Comparison of ENCODE assay signal across 10 cellular contexts in genomic region chr16:85935391-85935956, GRCh38. TPM values are rescaled to one million over a fixed set of nuclear protein-coding genes. Genes with fewer than 3 reads are reported as not detected.
DNase-seq lines count a peak whose midpoint lies in the region; ATAC-seq and TF ChIP-seq lines count a peak whose summit lies in the region.
"Had no signal": no experiment of that assay in that cellular context is flagged by ENCODE, and none has a peak within 500 bp of the region (broad histone marks: within the 10 kb centered on the region; RNA-seq: fewer than 3 reads in every experiment).

No MANE protein-coding gene starts in this region.

- H3K27ac Mint-ChIP-seq in activated CD8-positive, alpha-beta memory T cell treated with anti-CD3 and anti-CD28 coated beads, Interleukin-2, amount 10 ng/mL, durations not matched to agents 7 days and 5 days = peak overlapping the region; percentile 91
- H3K27ac Mint-ChIP-seq in activated CD8-positive, alpha-beta T cell treated with anti-CD3 and anti-CD28 coated beads, Interleukin-2, amount 10 ng/mL, durations not matched to agents 7 days and 5 days = peak overlapping the region; percentile 98
- H3K27ac Mint-ChIP-seq in stimulated activated naive CD8-positive, alpha-beta T cell treated with anti-CD3 and anti-CD28 coated beads, Interleukin-15, amount 100 ng/mL, for 72 hours = peak overlapping the region; percentile 93 to 98

- ATAC-seq in activated CD8-positive, alpha-beta memory T cell treated with anti-CD3 and anti-CD28 coated beads, Interleukin-2, amount 10 ng/mL, durations not matched to agents 7 days and 5 days = no peak
- ATAC-seq in HG02981 (IDR thresholded peaks at IDR 0.05; ENCODE audit: unreplicated experiment) = peak; percentile 19
- peak; percentile 3 for ATAC-seq in activated CD8-positive, alpha-beta T cell treated with anti-CD3 and anti-CD28 coated beads, Interleukin-2, amount 10 ng/mL, durations not matched to agents 7 days and 5 days
- ATAC-seq in stimulated activated naive CD8-positive, alpha-beta T cell treated with anti-CD3 and anti-CD28 coated beads, Interleukin-15, amount 100 ng/mL, for 72 hours = no peak

- peaks cover 32% of the 10 kb centered on the region for H3K4me1 Mint-ChIP-seq in activated CD8-positive, alpha-beta memory T cell treated with anti-CD3 and anti-CD28 coated beads, Interleukin-2, amount 10 ng/mL, durations not matched to agents 7 days and 5 days
- H3K4me1 Mint-ChIP-seq in activated CD8-positive, alpha-beta T cell treated with anti-CD3 and anti-CD28 coated beads, Interleukin-2, amount 10 ng/mL, durations not matched to agents 7 days and 5 days (ENCODE audit: low read depth) = peaks cover 45% of the 10 kb centered on the region
- H3K4me1 Mint-ChIP-seq in stimulated activated naive CD8-positive, alpha-beta T cell treated with anti-CD3 and anti-CD28 coated beads, Interleukin-15, amount 100 ng/mL, for 72 hours = peaks cover 79% of the 10 kb centered on the region

- no peaks in the 10 kb centered on the region for H3K4me1 ChIP-seq in vagina

- intact Hi-C loops in vagina (cut with DNase I) (no loop called here), head of caudate nucleus (cut with DNase I) (no loop called here)

- H3K27me3 Mint-ChIP-seq in activated CD8-positive, alpha-beta memory T cell treated with anti-CD3 and anti-CD28 coated beads, Interleukin-2, amount 10 ng/mL, durations not matched to agents 7 days and 5 days = peaks cover 42% of the 10 kb centered on the region
- no peaks in the 10 kb centered on the region for H3K27me3 Mint-ChIP-seq in activated CD8-positive, alpha-beta T cell treated with anti-CD3 and anti-CD28 coated beads, Interleukin-2, amount 10 ng/mL, durations not matched to agents 7 days and 5 days (ENCODE audit: low read depth)
- H3K27me3 Mint-ChIP-seq in stimulated activated naive CD8-positive, alpha-beta T cell treated with anti-CD3 and anti-CD28 coated beads, Interleukin-15, amount 100 ng/mL, for 72 hours = no peaks in the 10 kb centered on the region

- H3K4me3 ChIP-seq in vagina = no peak overlapping the region

- H3K36me3 ChIP-seq in vagina = no peaks in the 10 kb centered on the region

- no peak overlapping the region for H3K27ac ChIP-seq in vagina

- H3K36me3 Mint-ChIP-seq in activated CD8-positive, alpha-beta memory T cell treated with anti-CD3 and anti-CD28 coated beads, Interleukin-2, amount 10 ng/mL, durations not matched to agents 7 days and 5 days = no peaks in the 10 kb centered on the region
- H3K36me3 Mint-ChIP-seq in activated CD8-positive, alpha-beta T cell treated with anti-CD3 and anti-CD28 coated beads, Interleukin-2, amount 10 ng/mL, durations not matched to agents 7 days and 5 days (ENCODE audit: low read depth) = peaks cover 5% of the 10 kb centered on the region

- TF ChIP-seq CTCF in vagina (IDR thresholded peaks at IDR 0.05) = no peak

- DNase-seq in activated CD8-positive, alpha-beta memory T cell treated with anti-CD3 and anti-CD28 coated beads, Interleukin-2, amount 10 ng/mL, durations not matched to agents 7 days and 5 days = no peak
- no peak for DNase-seq in activated CD8-positive, alpha-beta memory T cell treated with anti-CD3 and anti-CD28 coated beads, Interleukin-2, amount 50 U/mL, for 48 hours
- DNase-seq in activated CD8-positive, alpha-beta T cell treated with anti-CD3 and anti-CD28 coated beads, Interleukin-2, amount 10 ng/mL, durations not matched to agents 7 days and 5 days = no peak
- peak in 1 of 2 donors; percentile 21 for DNase-seq in stimulated activated naive CD8-positive, alpha-beta T cell treated with anti-CD3 and anti-CD28 coated beads, Interleukin-15, amount 100 ng/mL, for 72 hours
- DNase-seq in vagina (ENCODE audit: extremely low spot score in 2 of 2) = no peak
- no peak for DNase-seq in stimulated activated CD4-positive, alpha-beta T cell treated with anti-CD3 and anti-CD28 coated beads, Interleukin-4, amount 100 ng/mL, for 4 hours
- no peak for DNase-seq in head of caudate nucleus
- DNase-seq: NCI-H1930 had no signal

- CTCF ChIA-PET in activated CD8-positive, alpha-beta memory T cell treated with anti-CD3 and anti-CD28 coated beads, Interleukin-2, amount 10 ng/mL, durations not matched to agents 7 days and 5 days (lab: Charles Lee) = interaction anchor here (0.7 to 3.8 kb wide), 5 partner anchors 9 to 115 kb away, joined by 3 to 20 read pairs (median 3); partner anchors contain the start of gene IRF8
- CTCF ChIA-PET in activated CD8-positive, alpha-beta T cell treated with anti-CD3 and anti-CD28 coated beads, Interleukin-2, amount 10 ng/mL, durations not matched to agents 7 days and 5 days (lab: Charles Lee) = interaction anchor here (0.9 to 2.5 kb wide), 10 partner anchors 9 to 115 kb away, joined by 3 to 13 read pairs (median 5); no protein-coding TSS in a partner anchor

- no peak for TF ChIP-seq POLR2A in vagina (IDR thresholded peaks at IDR 0.05)

- H3K4me3 Mint-ChIP-seq in activated CD8-positive, alpha-beta memory T cell treated with anti-CD3 and anti-CD28 coated beads, Interleukin-2, amount 10 ng/mL, durations not matched to agents 7 days and 5 days = peak overlapping the region; percentile 57
- H3K4me3 Mint-ChIP-seq in activated CD8-positive, alpha-beta T cell treated with anti-CD3 and anti-CD28 coated beads, Interleukin-2, amount 10 ng/mL, durations not matched to agents 7 days and 5 days = peak overlapping the region; percentile 80
- peak overlapping the region; percentile 73 to 75 for H3K4me3 Mint-ChIP-seq in stimulated activated naive CD8-positive, alpha-beta T cell treated with anti-CD3 and anti-CD28 coated beads, Interleukin-15, amount 100 ng/mL, for 72 hours

- POLR2A ChIA-PET in activated CD8-positive, alpha-beta T cell treated with anti-CD3 and anti-CD28 coated beads, Interleukin-2, amount 10 ng/mL, durations not matched to agents 7 days and 5 days (lab: Charles Lee) = interaction anchor here (0.8 to 1.2 kb wide), 4 partner anchors 8 to 40 kb away, joined by 3 to 5 read pairs (median 3); no protein-coding TSS in a partner anchor

- H3K9me3 ChIP-seq in vagina = no peaks in the 10 kb centered on the region

- no peaks in the 10 kb centered on the region for H3K27me3 ChIP-seq in vagina

- H3K9me3 Mint-ChIP-seq in activated CD8-positive, alpha-beta memory T cell treated with anti-CD3 and anti-CD28 coated beads, Interleukin-2, amount 10 ng/mL, durations not matched to agents 7 days and 5 days (ENCODE audit: low read depth) = no peaks in the 10 kb centered on the region
- H3K9me3 Mint-ChIP-seq in activated CD8-positive, alpha-beta T cell treated with anti-CD3 and anti-CD28 coated beads, Interleukin-2, amount 10 ng/mL, durations not matched to agents 7 days and 5 days (ENCODE audit: insufficient read depth) = no peaks in the 10 kb centered on the region
- H3K9me3 Mint-ChIP-seq in stimulated activated naive CD8-positive, alpha-beta T cell treated with anti-CD3 and anti-CD28 coated beads, Interleukin-15, amount 100 ng/mL, for 72 hours = no peaks in the 10 kb centered on the region

RNA-seq across cellular contexts. Expression of gene IRF8, which starts 36.5 kb away (rescaled TPM):
- total RNA-seq in activated CD8-positive, alpha-beta memory T cell treated with anti-CD3 and anti-CD28 coated beads, Interleukin-2, amount 10 ng/mL, durations not matched to agents 7 days and 5 days = 10 to 100 TPM in 1 of 2 experiments, 1 to 10 TPM in 1; 8.4 to 11.1 TPM
- total RNA-seq in activated CD8-positive, alpha-beta T cell treated with anti-CD3 and anti-CD28 coated beads, Interleukin-2, amount 10 ng/mL, durations not matched to agents 7 days and 5 days = 10 to 100 TPM; 22.9 to 24.0 TPM
- 7.6 TPM for total RNA-seq in vagina
- total RNA-seq: bronchial epithelial cell had no signal

Comparison
In these comparisons a context has a peak if more than half of its experiments do, and no peak if none do; other contexts are left out.
1. ATAC-seq: peak in HG02981 (single experiment) and activated CD8-positive, alpha-beta T cell treated with anti-CD3 and anti-CD28 coated beads, Interleukin-2, amount 10 ng/mL, durations not matched to agents 7 days and 5 days (single experiment); none in activated CD8-positive, alpha-beta memory T cell treated with anti-CD3 and anti-CD28 coated beads, Interleukin-2, amount 10 ng/mL, durations not matched to agents 7 days and 5 days (single experiment) and stimulated activated naive CD8-positive, alpha-beta T cell treated with anti-CD3 and anti-CD28 coated beads, Interleukin-15, amount 100 ng/mL, for 72 hours (single experiment).
2. Peak in every context shown above with its lines, with median percentiles within 50 percentile points of each other: H3K27ac Mint-ChIP-seq and H3K4me3 Mint-ChIP-seq.